In genomic region chr6:159693128-159693893, GRCh38 we compare ENCODE assay signal across 8 cellular contexts. TPM values are rescaled to one million over a fixed set of nuclear protein-coding genes. Genes with fewer than 3 reads are reported as not detected.
DNase-seq lines count a peak whose midpoint lies in the region; ATAC-seq and TF ChIP-seq lines count a peak whose summit lies in the region.

TSS of gene SOD2 (minus strand) at chr6:159693241. CDS start at chr6:159693167, 74 bp downstream.

- ATAC-seq in GM19043 (IDR thresholded peaks at IDR 0.05; ENCODE audit: low read depth, unreplicated experiment) (peak; percentile 69), HG03342 (IDR thresholded peaks at IDR 0.05; ENCODE audit: unreplicated experiment) (peak; percentile 74)
- peak; percentile 75 for ATAC-seq in activated CD4-positive, alpha-beta T cell treated with anti-CD3 and anti-CD28 coated beads for 36 hours

- no peak for TF ChIP-seq CTCF in choroid plexus epithelial cell (conservative IDR thresholded peaks at IDR 0.05; ENCODE audit: low read depth, low read length)

- peaks cover 27% of the 10 kb centered on the region for H3K36me3 Mint-ChIP-seq in activated CD4-positive, alpha-beta T cell treated with anti-CD3 and anti-CD28 coated beads for 36 hours (ENCODE audit: low read depth)

- H3K27ac Mint-ChIP-seq in activated CD4-positive, alpha-beta T cell treated with anti-CD3 and anti-CD28 coated beads for 36 hours, result peak within 1 kb of the TSS; percentile 93

- POLR2A ChIA-PET in activated CD4-positive, alpha-beta T cell treated with anti-CD3 and anti-CD28 coated beads for 36 hours (lab: Charles Lee), result interaction anchor here (0.5 to 3.2 kb wide), 4 partner anchors 33 to 96 kb away, joined by 7 to 23 read pairs (median 12); partner anchors contain the start of genes MRPL18, TCP1 and WTAP

- DNase-seq in Ammon's horn (ENCODE audit: low spot score) (peak; percentile 85), NCI-H460 (ENCODE audit: extremely low read depth, low read depth) (peak; percentile 69), choroid plexus epithelial cell (ENCODE audit: low read depth) (peak; percentile 84), kidney tubule cell (ENCODE audit: low spot score) (peak; percentile 93)
- DNase-seq in activated CD4-positive, alpha-beta T cell treated with anti-CD3 and anti-CD28 coated beads for 36 hours, result peak; percentile 90
- peak; percentile 56 to 76 (median 65) for DNase-seq in stimulated activated CD4-positive, alpha-beta T cell treated with anti-CD3 and anti-CD28 coated beads, Interleukin-1b, Interleukin-23, amount 100 ng/mL, for 24 hours (ENCODE audit: low read depth in 4 of 4, low spot score in 1 of 4)

- no peaks in the 10 kb centered on the region for H3K27me3 Mint-ChIP-seq in activated CD4-positive, alpha-beta T cell treated with anti-CD3 and anti-CD28 coated beads for 36 hours

- H3K4me3 Mint-ChIP-seq in activated CD4-positive, alpha-beta T cell treated with anti-CD3 and anti-CD28 coated beads for 36 hours, result peak within 1 kb of the TSS; percentile 92

- peaks cover 44% of the 10 kb centered on the region for H3K4me1 Mint-ChIP-seq in activated CD4-positive, alpha-beta T cell treated with anti-CD3 and anti-CD28 coated beads for 36 hours

- intact Hi-C loops in activated CD4-positive, alpha-beta T cell treated with anti-CD3 and anti-CD28 coated beads for 36 hours (cut with DNase I, micrococcal nuclease), result loop anchor here (1.0 to 10.0 kb wide), 16 partner anchors 34 to 1041 kb away; partner anchors contain the start of genes ACAT2 (in 1 of the 2), MRPL18 (in 1 of the 2), SYTL3 (in 1 of the 2) and TAGAP (in 1 of the 2)

- CTCF ChIA-PET in activated CD4-positive, alpha-beta T cell treated with anti-CD3 and anti-CD28 coated beads for 36 hours (lab: Charles Lee), result interaction anchor here (0.8 to 1.5 kb wide), 5 partner anchors 12 to 36 kb away, joined by 3 to 7 read pairs (median 4); partner anchors contain the start of gene WTAP

- H3K4me3 ChIP-seq in choroid plexus epithelial cell (ENCODE audit: low read depth, low read length), result peak within 1 kb of the TSS; percentile 84

- no peaks in the 10 kb centered on the region for H3K9me3 Mint-ChIP-seq in activated CD4-positive, alpha-beta T cell treated with anti-CD3 and anti-CD28 coated beads for 36 hours (ENCODE audit: low read depth)

RNA-seq across cellular contexts. Expression of gene SOD2, which starts in this region (rescaled TPM):
- total RNA-seq in NCI-H460 (2014; rRNA removed; shearing (Covaris generic)), result 125 and 135 TPM in 2 replicates
- polyA plus RNA-seq in NCI-H460 (2014; cell fraction: nucleus; rRNA removed), result 75.0 and 75.9 TPM in 2 replicates
- total RNA-seq in activated CD4-positive, alpha-beta T cell treated with anti-CD3 and anti-CD28 coated beads for 36 hours, result 100 to 1,000 TPM in 1 of 2 experiments, 10 to 100 TPM in 1; 90.6 to 105 TPM

Comparison
In these comparisons a context has a peak if more than half of its experiments do, and no peak if none do; other contexts are left out.
1. Peak in every context shown above with its lines: DNase-seq, ATAC-seq and H3K4me3 ChIP-seq.